In genomic region chr14:64915025-64915424, GRCh38 we compare ENCODE assay signal across 9 cellular contexts. TPM values are rescaled to one million over a fixed set of nuclear protein-coding genes. Genes with fewer than 3 reads are reported as not detected.
A peak's percentile ranks its signal among the peaks of the same experiment; 100 is the strongest.
DNase-seq lines count a peak whose midpoint lies in the region; ATAC-seq, FAIRE-seq and TF ChIP-seq lines count a peak whose summit lies in the region.
"Had no signal": no experiment of that assay in that cellular context is flagged by ENCODE, and none has a peak within 500 bp of the region (broad histone marks: within the 10 kb centered on the region; RNA-seq: fewer than 3 reads in every experiment).

No MANE protein-coding gene starts in this region.

- BruUV-seq in Caco-2 (replicated peaks; lab: Mats Ljungman, UMichigan), result TSS peak; percentile 61
- BruUV-seq in PC-9 (replicated peaks; lab: Mats Ljungman, UMichigan), result TSS peak; percentile 71

- WGBS in pancreas, 2 donors, result 14 to 18% methylated on average over 4 of the region's 4 CpGs

- no peaks in the 10 kb centered on the region for H3K9me2 ChIP-seq in PC-9 (ENCODE audit: insufficient read depth)

- H3K4me3 ChIP-seq in Caco-2 (ENCODE audit: low read depth, low read length), result peak overlapping the region; percentile 98
- H3K4me3 ChIP-seq in PC-9, result peak overlapping the region; percentile 70
- peak overlapping the region; percentile 51 to 99 (median 92) for H3K4me3 ChIP-seq in pancreas

- POLR2A ChIA-PET in Caco-2 (lab: Charles Lee), result interaction anchor here (0.5 to 0.9 kb wide), 4 partner anchors 8 to 522 kb away, joined by 3 to 6 read pairs (median 4); no protein-coding TSS in a partner anchor
- POLR2A ChIA-PET in PC-9 (lab: Charles Lee; ENCODE audit: unreplicated experiment), result interaction anchor here (0.6 kb wide), 2 partner anchors 8 to 105 kb away, joined by 4 to 8 read pairs; no protein-coding TSS in a partner anchor

- H2AFZ ChIP-seq in PC-9, result peak overlapping the region; percentile 88

- H3K4me2 ChIP-seq in PC-9, result peak overlapping the region; percentile 83

- peaks cover 17% of the 10 kb centered on the region for H3K36me3 Mint-ChIP-seq in Caco-2 (ENCODE audit: insufficient read depth, unreplicated experiment)

- TF ChIP-seq CTCF in Caco-2 (IDR thresholded peaks at IDR 0.05; ENCODE audit: insufficient read depth in 1 of 2, low read depth in 1 of 2, low read length in 1 of 2, severe bottlenecking in 1 of 2, unreplicated experiment in 1 of 2) (no peak), PC-9 (conservative IDR thresholded peaks at IDR 0.05) (no peak), pancreas (IDR thresholded peaks at IDR 0.05) (no peak)

- intact Hi-C loops in Caco-2 (cut with micrococcal nuclease; ENCODE audit: unreplicated experiment) (loop anchor here (2.0 kb wide), 1 partner anchor 72 kb away; the partner anchor contains the start of gene FNTB), PC-9 (cut with micrococcal nuclease; ENCODE audit: unreplicated experiment) (loop anchor here (2.0 to 10.0 kb wide), 2 partner anchors 52 to 410 kb away; partner anchors contain the start of genes ZBTB1 and ZBTB25), pancreas (cut with DNase I) (no loop called here)

- H3K27me3 Mint-ChIP-seq in Caco-2 (ENCODE audit: insufficient read depth, unreplicated experiment), result no peaks in the 10 kb centered on the region

- FAIRE-seq in pancreas (lab: Jason Lieb, UNC), result no peak

- H3K9me3 ChIP-seq in Caco-2, result no peaks in the 10 kb centered on the region
- no peaks in the 10 kb centered on the region for H3K9me3 ChIP-seq in PC-9 (ENCODE audit: insufficient read depth, low read depth)
- H3K9me3 ChIP-seq in pancreas, result no peaks in the 10 kb centered on the region

- H3K4me1 ChIP-seq in Caco-2, result peaks cover 7% of the 10 kb centered on the region
- peaks cover 22% of the 10 kb centered on the region for H3K4me1 ChIP-seq in PC-9 (replicated peaks; ENCODE audit: insufficient read depth)
- peaks cover 4 to 21% (median 14%) of the 10 kb centered on the region in 3 donors for H3K4me1 ChIP-seq in pancreas

- peak overlapping the region; percentile 91 for H3K27ac Mint-ChIP-seq in Caco-2 (ENCODE audit: unreplicated experiment)

- H3K27ac ChIP-seq in PC-9 (peak overlapping the region; percentile 62; the same call in 1 of the 2 replicates), epithelial cell of prostate (peak overlapping the region; percentile 73), pancreas (peak overlapping the region in 2 of 4 donors; percentile 82 to 94)

- no peak for ATAC-seq in pancreas
- no peak for ATAC-seq in HG03139 (IDR thresholded peaks at IDR 0.05; ENCODE audit: unreplicated experiment)
- ATAC-seq in GM18520 (IDR thresholded peaks at IDR 0.05; ENCODE audit: unreplicated experiment), result no peak
- ATAC-seq in GM19324 (IDR thresholded peaks at IDR 0.05; ENCODE audit: low FRiP score, unreplicated experiment), result no peak

- no peaks in the 10 kb centered on the region for H3K9me3 Mint-ChIP-seq in Caco-2 (ENCODE audit: unreplicated experiment)

- no peak for DNase-seq in Caco-2
- DNase-seq in PC-9, result no peak
- DNase-seq in epithelial cell of prostate (ENCODE audit: low read depth, low spot score), result no peak
- DNase-seq in pancreas, result no peak
- DNase-seq in stimulated activated CD4-positive, alpha-beta T cell treated with anti-CD3 and anti-CD28 coated beads, Interleukin-4, amount 100 ng/mL, for 24 hours, result no peak

- peaks cover 17% of the 10 kb centered on the region for H3K4me1 Mint-ChIP-seq in Caco-2 (ENCODE audit: low read depth, unreplicated experiment)

- peaks cover 11% of the 10 kb centered on the region; the same call in 1 of the 2 replicates for H4K20me1 ChIP-seq in PC-9 (ENCODE audit: insufficient read depth)

- CTCF ChIA-PET in Caco-2 (lab: Charles Lee), result interaction anchor here (0.6 kb wide), 1 partner anchor 122 kb away, joined by 3 read pairs; no protein-coding TSS in a partner anchor
- CTCF ChIA-PET in PC-9 (lab: Charles Lee), result interaction anchor here (0.6 to 1.2 kb wide), 3 partner anchors 71 to 1454 kb away, joined by 5 to 17 read pairs (median 9); partner anchors contain the start of gene FNTB

- H3K27me3 ChIP-seq in Caco-2 (replicated peaks; ENCODE audit: control insufficient read depth, insufficient read depth, low read length) (no peaks in the 10 kb centered on the region), PC-9 (ENCODE audit: insufficient read depth, low read depth) (no peaks in the 10 kb centered on the region), pancreas (no peaks in the 10 kb centered on the region)

- H3K4me3 Mint-ChIP-seq in Caco-2 (ENCODE audit: unreplicated experiment), result peak overlapping the region; percentile 81

- no peaks in the 10 kb centered on the region for H3K36me3 ChIP-seq in Caco-2 (ENCODE audit: control insufficient read depth, insufficient read depth, low read length)
- H3K36me3 ChIP-seq in PC-9 (ENCODE audit: low read depth), result 0 out of 2 replicates have a peak, but pooled peaks cover 2% of the 10 kb centered on the region
- no peaks in the 10 kb centered on the region for H3K36me3 ChIP-seq in pancreas

- H3F3A ChIP-seq in PC-9 (ENCODE audit: insufficient read depth, low read depth), result 0 out of 2 replicates have a peak, but pooled peaks cover 4% of the 10 kb centered on the region

- H3K79me2 ChIP-seq in PC-9 (ENCODE audit: low read depth), result peaks cover 56% of the 10 kb centered on the region

RNA-seq across cellular contexts. Expression of gene CHURC1, which starts 0.8 kb away (rescaled TPM):
- 51.3 and 52.6 TPM in 2 replicates for total RNA-seq in Caco-2 (2022)
- 88.1 and 91.8 TPM in 2 replicates for total RNA-seq in PC-9 (2021)
- total RNA-seq in pancreas, result 10 to 100 TPM; 22.7 to 33.2 (median 29.4) TPM
- polyA plus RNA-seq in pancreas, result 10 to 100 TPM; 13.0 to 22.6 TPM

RNA-seq across cellular contexts. Expression of gene GPX2, which starts 27.5 kb away (rescaled TPM):
- total RNA-seq in Caco-2 (2022) (39.3 and 48.1 TPM in 2 replicates), PC-9 (2021) (196 and 323 TPM in 2 replicates), pancreas (10 to 100 TPM in 2 of 6 donors, 1 to 10 TPM in 4; 2.6 to 41.9 (median 6.8) TPM)
- polyA plus RNA-seq in pancreas, result 10 to 100 TPM; 14.3 to 19.3 TPM
- total RNA-seq: T-helper 2 cell treated with Interferon-gamma antibody and Interleukin-4, amounts not matched to agents 100 ng/mL and 5 ng/mL, for 36 hours had no signal

RNA-seq across cellular contexts. Expression of gene SPTB, which starts 35.3 kb away (rescaled TPM):
- total RNA-seq in Caco-2 (2022) (1.6 and 1.7 TPM in 2 replicates), PC-9 (2021) (0.50 and 1.5 TPM in 2 replicates), pancreas (1 to 10 TPM in 5 of 6 donors, under 1 TPM in 1; 0.73 to 3.4 (median 2.5) TPM)
- 1 to 10 TPM; 5.2 to 6.5 TPM for polyA plus RNA-seq in pancreas
- total RNA-seq: T-helper 2 cell treated with Interferon-gamma antibody and Interleukin-4, amounts not matched to agents 100 ng/mL and 5 ng/mL, for 36 hours had no signal

RNA-seq across cellular contexts. Expression of gene RAB15, which starts 57.1 kb away (rescaled TPM):
- total RNA-seq in Caco-2 (2022), result 69.5 and 92.5 TPM in 2 replicates
- 52.9 and 74.9 TPM in 2 replicates for total RNA-seq in PC-9 (2021)
- 10 to 100 TPM in 2 of 6 donors, 1 to 10 TPM in 4; 4.6 to 18.8 (median 6.4) TPM for total RNA-seq in pancreas
- 10 to 100 TPM in 1 of 2 donors, 1 to 10 TPM in 1; 7.5 to 12.2 TPM for polyA plus RNA-seq in pancreas

Comparison
In these comparisons a context has a peak if more than half of its experiments do, and no peak if none do; other contexts are left out.
1. intact Hi-C loops: an anchor here in Caco-2 (2.0 kb wide) and PC-9 (2.0 to 10.0 kb wide); none called in pancreas.